In genomic region chr6:14635195-14635594, GRCh38 we compare ENCODE assay signal across 13 cellular contexts.
A peak's percentile ranks its signal among the peaks of the same experiment; 100 is the strongest.
DNase-seq lines count a peak whose midpoint lies in the region; ATAC-seq and TF ChIP-seq lines count a peak whose summit lies in the region.
"Had no signal": no experiment of that assay in that cellular context is flagged by ENCODE, and none has a peak within 500 bp of the region (broad histone marks: within the 10 kb centered on the region; RNA-seq: fewer than 3 reads in every experiment).

No MANE protein-coding gene starts in this region.

- H3K4me1 Mint-ChIP-seq in activated CD4-positive, alpha-beta T cell treated with anti-CD3 and anti-CD28 coated beads, Interleukin-2, amount 10 ng/mL, durations not matched to agents 24 days and 14 days: peaks cover 59% of the 10 kb centered on the region
- peaks cover 80% of the 10 kb centered on the region for H3K4me1 Mint-ChIP-seq in stimulated activated memory B cell treated with anti-CD40 and anti-IgM and Interleukin-4, amounts not matched to agents 10 μg/mL and 1 μg/mL and 100 μg/mL, for 72 hours

- H3K4me3 Mint-ChIP-seq in activated CD4-positive, alpha-beta T cell treated with anti-CD3 and anti-CD28 coated beads, Interleukin-2, amount 10 ng/mL, durations not matched to agents 24 days and 14 days: peak overlapping the region; percentile 76
- H3K4me3 Mint-ChIP-seq in stimulated activated memory B cell treated with anti-CD40 and anti-IgM and Interleukin-4, amounts not matched to agents 10 μg/mL and 1 μg/mL and 100 μg/mL, for 72 hours: peak overlapping the region; percentile 54
- H3K4me3 Mint-ChIP-seq: dendritic cell treated with granulocyte-macrophage colony-stimulating factor and Interleukin-4, amounts not matched to agents 40 ng/mL and 50 ng/mL, for 4 days had no signal

- H3K27ac ChIP-seq in HEK293 (ENCODE audit: extremely low read depth, low read depth, low read length): no peak overlapping the region
- H3K27ac ChIP-seq in foreskin keratinocyte: no peak overlapping the region
- H3K27ac ChIP-seq in psoas muscle: no peak overlapping the region
- H3K27ac ChIP-seq: heart left ventricle, sigmoid colon had no signal

- H3K27me3 Mint-ChIP-seq in activated CD4-positive, alpha-beta T cell treated with anti-CD3 and anti-CD28 coated beads, Interleukin-2, amount 10 ng/mL, durations not matched to agents 24 days and 14 days: peaks cover 18% of the 10 kb centered on the region
- no peaks in the 10 kb centered on the region for H3K27me3 Mint-ChIP-seq in stimulated activated memory B cell treated with anti-CD40 and anti-IgM and Interleukin-4, amounts not matched to agents 10 μg/mL and 1 μg/mL and 100 μg/mL, for 72 hours

- H3K27me3 ChIP-seq in foreskin keratinocyte (no peaks in the 10 kb centered on the region), psoas muscle (ENCODE audit: insufficient read depth in 3 of 3, low read length in 2 of 3) (no peaks in the 10 kb centered on the region)
- H3K27me3 ChIP-seq: heart left ventricle, sigmoid colon had no signal

- H3K36me3 ChIP-seq in HEK293 (ENCODE audit: control insufficient read depth in 2 of 2, insufficient read depth in 1 of 2, low read length in 2 of 2) (no peaks in the 10 kb centered on the region), psoas muscle (ENCODE audit: insufficient read depth in 1 of 2, low read depth in 1 of 2) (no peaks in the 10 kb centered on the region)
- H3K36me3 ChIP-seq: heart left ventricle, sigmoid colon had no signal

- H3K9me3 ChIP-seq in HEK293 (ENCODE audit: control insufficient read depth, insufficient read depth, low read depth, low read length): no peaks in the 10 kb centered on the region
- H3K9me3 ChIP-seq in psoas muscle: no peaks in the 10 kb centered on the region
- H3K9me3 ChIP-seq: heart left ventricle, sigmoid colon had no signal

- 0 to 4% (median 0%) methylated on average over 1 of the region's 1 CpG for WGBS in psoas muscle, 3 donors

- POLR2A ChIA-PET in HEK293 (lab: Yijun Ruan, JAX): interaction anchor here (0.6 kb wide), 1 partner anchor 13 kb away, joined by 6 read pairs; no protein-coding TSS in a partner anchor

- intact Hi-C loops in activated CD4-positive, alpha-beta T cell treated with anti-CD3 and anti-CD28 coated beads, Interleukin-2, amount 10 ng/mL, durations not matched to agents 24 days and 14 days (cut with micrococcal nuclease): loop anchor here (10.0 kb wide), 1 partner anchor 180 kb away; no protein-coding TSS in a partner anchor
- intact Hi-C loops in psoas muscle (cut with DNase I): loop anchor here in 1 of 2 donors (5.0 kb wide), 2 partner anchors 93 to 242 kb away; no protein-coding TSS in a partner anchor

- H3K36me3 Mint-ChIP-seq in activated CD4-positive, alpha-beta T cell treated with anti-CD3 and anti-CD28 coated beads, Interleukin-2, amount 10 ng/mL, durations not matched to agents 24 days and 14 days (ENCODE audit: low read depth): peaks cover 2% of the 10 kb centered on the region
- H3K36me3 Mint-ChIP-seq in stimulated activated memory B cell treated with anti-CD40 and anti-IgM and Interleukin-4, amounts not matched to agents 10 μg/mL and 1 μg/mL and 100 μg/mL, for 72 hours: no peaks in the 10 kb centered on the region

- H3K4me3 ChIP-seq in HEK293 (ENCODE audit: low read depth, low read length) (no peak overlapping the region), psoas muscle (no peak overlapping the region)
- H3K4me3 ChIP-seq: heart left ventricle, sigmoid colon had no signal

- peaks cover 14% of the 10 kb centered on the region for H3K4me1 ChIP-seq in HEK293 (ENCODE audit: control insufficient read depth, insufficient read depth, low read length)
- peaks cover 12% of the 10 kb centered on the region for H3K4me1 ChIP-seq in foreskin keratinocyte
- H3K4me1 ChIP-seq in psoas muscle: peaks cover 21% of the 10 kb centered on the region

- ATAC-seq in stimulated activated memory B cell treated with anti-CD40 and anti-IgM and Interleukin-4, amounts not matched to agents 10 μg/mL and 1 μg/mL and 100 μg/mL, for 72 hours: peak; percentile 62
- no peak for ATAC-seq in foreskin keratinocyte
- no peak for ATAC-seq in psoas muscle
- ATAC-seq: heart left ventricle had no signal

- no peak for TF ChIP-seq CTCF in HEK293 (tag by site-specific recombination; IDR thresholded peaks at IDR 0.05)
- TF ChIP-seq CTCF in foreskin keratinocyte (conservative IDR thresholded peaks at IDR 0.05): no peak
- TF ChIP-seq CTCF in psoas muscle (IDR thresholded peaks at IDR 0.05): no peak

- DNase-seq in activated CD4-positive, alpha-beta T cell treated with anti-CD3 and anti-CD28 coated beads, Interleukin-2, amount 10 ng/mL, durations not matched to agents 24 days and 14 days: peak; percentile 89
- DNase-seq in central memory CD4-positive, alpha-beta T cell: peak; percentile 51
- DNase-seq in iPS-NIHi7 (ENCODE audit: extremely low spot score): no peak
- DNase-seq in foreskin keratinocyte: no peak
- no peak for DNase-seq in psoas muscle
- DNase-seq: heart left ventricle, midbrain, NCI-H2107, SIG-M5, sigmoid colon had no signal

- peaks cover 4% of the 10 kb centered on the region for H3K9me3 Mint-ChIP-seq in activated CD4-positive, alpha-beta T cell treated with anti-CD3 and anti-CD28 coated beads, Interleukin-2, amount 10 ng/mL, durations not matched to agents 24 days and 14 days
- H3K9me3 Mint-ChIP-seq in stimulated activated memory B cell treated with anti-CD40 and anti-IgM and Interleukin-4, amounts not matched to agents 10 μg/mL and 1 μg/mL and 100 μg/mL, for 72 hours: no peaks in the 10 kb centered on the region
- H3K9me3 Mint-ChIP-seq: dendritic cell treated with granulocyte-macrophage colony-stimulating factor and Interleukin-4, amounts not matched to agents 40 ng/mL and 50 ng/mL, for 4 days had no signal

- CTCF ChIA-PET in HEK293 (lab: Yijun Ruan, JAX): no interaction called here

- peak overlapping the region; percentile 86 for H3K27ac Mint-ChIP-seq in activated CD4-positive, alpha-beta T cell treated with anti-CD3 and anti-CD28 coated beads, Interleukin-2, amount 10 ng/mL, durations not matched to agents 24 days and 14 days
- peak overlapping the region; percentile 92 for H3K27ac Mint-ChIP-seq in stimulated activated memory B cell treated with anti-CD40 and anti-IgM and Interleukin-4, amounts not matched to agents 10 μg/mL and 1 μg/mL and 100 μg/mL, for 72 hours

TF ChIP-seq in HEK293, 187 proteins besides CTCF, POLR2A, EP300 and RAD21:
- TF ChIP-seq ZBTB8A (tag by site-specific recombination; IDR thresholded peaks at IDR 0.05) (no peak), SCRT1 (tag by site-specific recombination; IDR thresholded peaks at IDR 0.05; ENCODE audit: borderline replicate concordance) (peak; percentile 21; the same call in 1 of the 2 replicates)

Comparison
In these comparisons a context has a peak if more than half of its experiments do, and no peak if none do; other contexts are left out.
1. DNase-seq: peak in activated CD4-positive, alpha-beta T cell treated with anti-CD3 and anti-CD28 coated beads, Interleukin-2, amount 10 ng/mL, durations not matched to agents 24 days and 14 days (single experiment) and central memory CD4-positive, alpha-beta T cell (single experiment); none in iPS-NIHi7 (single experiment), foreskin keratinocyte (0 of 2) and psoas muscle (0 of 2).